In genomic region chr20:31608256-31608980, GRCh38 we compare ENCODE assay signal across 1 cellular context.
TF ChIP-seq lines count a peak whose summit lies in the region.

No MANE protein-coding gene starts in this region.

TF ChIP-seq in K562, 482 proteins besides CTCF, POLR2A, EP300 and RAD21 (continued from another document and continues in another):
- TF ChIP-seq CBFA2T3 (IDR thresholded peaks at IDR 0.05), result peak; percentile 69
- TF ChIP-seq, protein P1, sequence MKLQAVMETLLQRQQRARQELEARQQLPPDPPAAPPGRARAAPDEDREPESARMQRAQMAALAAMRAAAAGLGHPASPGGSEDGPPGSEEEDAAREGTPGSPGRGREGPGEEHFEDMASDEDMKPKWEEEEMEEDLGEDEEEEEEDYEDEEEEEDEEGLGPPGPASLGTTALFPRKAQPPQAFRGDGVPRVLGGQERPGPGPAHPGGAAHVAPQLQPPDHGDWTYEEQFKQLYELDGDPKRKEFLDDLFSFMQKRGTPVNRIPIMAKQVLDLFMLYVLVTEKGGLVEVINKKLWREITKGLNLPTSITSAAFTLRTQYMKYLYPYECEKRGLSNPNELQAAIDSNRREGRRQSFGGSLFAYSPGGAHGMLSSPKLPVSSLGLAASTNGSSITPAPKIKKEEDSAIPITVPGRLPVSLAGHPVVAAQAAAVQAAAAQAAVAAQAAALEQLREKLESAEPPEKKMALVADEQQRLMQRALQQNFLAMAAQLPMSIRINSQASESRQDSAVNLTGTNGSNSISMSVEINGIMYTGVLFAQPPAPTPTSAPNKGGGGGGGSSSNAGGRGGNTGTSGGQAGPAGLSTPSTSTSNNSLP (IDR thresholded peaks at IDR 0.05; ENCODE audit: borderline replicate concordance, low read depth, low read length), result no peak
- no peak for TF ChIP-seq ZC3H4 (CRISPR knock-in tag; IDR thresholded peaks at IDR 0.05; ENCODE audit: borderline replicate concordance)
- TF ChIP-seq MBD2 (IDR thresholded peaks at IDR 0.05; ENCODE audit: borderline replicate concordance, low read depth), result peak; percentile 21; the same call in 1 of the 2 replicates
- no peak for TF ChIP-seq HNRNPL (IDR thresholded peaks at IDR 0.05; ENCODE audit: low read depth, low read length)
- no peak for TF ChIP-seq SMAD2 (IDR thresholded peaks at IDR 0.05; ENCODE audit: low read depth, low read length)
- no peak for TF ChIP-seq SNIP1 (IDR thresholded peaks at IDR 0.05; ENCODE audit: low read depth)
- no peak for TF ChIP-seq CHD4 (IDR thresholded peaks at IDR 0.05; ENCODE audit: insufficient read depth, insufficient replicate concordance, low read depth, low read length, poor library complexity, severe bottlenecking)
- TF ChIP-seq TCF3 (CRISPR knock-in tag; IDR thresholded peaks at IDR 0.05), result peak; percentile 41; the same call in 1 of the 2 replicates
- no peak for TF ChIP-seq NFRKB (IDR thresholded peaks at IDR 0.05; ENCODE audit: low read depth)
- no peak for TF ChIP-seq DIDO1 (tag; IDR thresholded peaks at IDR 0.05; ENCODE audit: low read depth)
- TF ChIP-seq KDM4B (IDR thresholded peaks at IDR 0.05; ENCODE audit: borderline replicate concordance in 2 of 2, low read depth in 1 of 2), result no peak; a peak in 1 of 4 replicates
- TF ChIP-seq NCOA1 (IDR thresholded peaks at IDR 0.05; ENCODE audit: low read depth), result no peak
- peak; percentile 32; the same call in 1 of the 2 replicates for TF ChIP-seq JUND (IDR thresholded peaks at IDR 0.05; ENCODE audit: borderline replicate concordance, low read depth, low read length)
- TF ChIP-seq JUND (tag; IDR thresholded peaks at IDR 0.05; ENCODE audit: borderline replicate concordance, low read depth, low read length), result no peak; the same call in 2 of the 3 replicates
- peak; percentile 68; the same call in 1 of the 2 replicates for TF ChIP-seq ZFX (CRISPR knock-in tag; IDR thresholded peaks at IDR 0.05)
- no peak for TF ChIP-seq MITF (IDR thresholded peaks at IDR 0.05)
- TF ChIP-seq ZNF830 (CRISPR knock-in tag; IDR thresholded peaks at IDR 0.05), result no peak
- TF ChIP-seq HIVEP1 (CRISPR knock-in tag; IDR thresholded peaks at IDR 0.05), result no peak
- no peak for TF ChIP-seq NFXL1 (CRISPR knock-in tag; IDR thresholded peaks at IDR 0.05)
- no peak for TF ChIP-seq ZNF277 (CRISPR knock-in tag; IDR thresholded peaks at IDR 0.05; ENCODE audit: borderline replicate concordance)
- no peak for TF ChIP-seq CGGBP1 (CRISPR knock-in tag; IDR thresholded peaks at IDR 0.05)
- 0 out of 2 replicates have a peak, but pooled peaks have one; percentile 48 for TF ChIP-seq BCOR (IDR thresholded peaks at IDR 0.05)
- TF ChIP-seq BDP1 (IDR thresholded peaks at IDR 0.05; ENCODE audit: insufficient read depth, insufficient read length), result no peak
- TF ChIP-seq ZNF561 (CRISPR knock-in tag; conservative IDR thresholded peaks at IDR 0.05), result no peak
- TF ChIP-seq NBN (IDR thresholded peaks at IDR 0.05; ENCODE audit: low read depth), result no peak
- peak; percentile 40; the same call in 1 of the 2 replicates for TF ChIP-seq L3MBTL2 (IDR thresholded peaks at IDR 0.05)
- no peak; the same call in 1 of the 2 replicates for TF ChIP-seq CREB3 (tag; conservative IDR thresholded peaks at IDR 0.05; ENCODE audit: low read depth)
- no peak for TF ChIP-seq RBM14 (IDR thresholded peaks at IDR 0.05; ENCODE audit: borderline replicate concordance, insufficient read depth, low read depth, low read length)
- no peak for TF ChIP-seq ZNF644 (tag; IDR thresholded peaks at IDR 0.05; ENCODE audit: low read depth)
- TF ChIP-seq, protein P2, sequence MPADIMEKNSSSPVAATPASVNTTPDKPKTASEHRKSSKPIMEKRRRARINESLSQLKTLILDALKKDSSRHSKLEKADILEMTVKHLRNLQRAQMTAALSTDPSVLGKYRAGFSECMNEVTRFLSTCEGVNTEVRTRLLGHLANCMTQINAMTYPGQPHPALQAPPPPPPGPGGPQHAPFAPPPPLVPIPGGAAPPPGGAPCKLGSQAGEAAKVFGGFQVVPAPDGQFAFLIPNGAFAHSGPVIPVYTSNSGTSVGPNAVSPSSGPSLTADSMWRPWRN (IDR thresholded peaks at IDR 0.05; ENCODE audit: low read depth), result no peak
- no peak for TF ChIP-seq CREB3L1 (IDR thresholded peaks at IDR 0.05; ENCODE audit: borderline replicate concordance, low read depth)
- TF ChIP-seq ZBTB17 (CRISPR knock-in tag; IDR thresholded peaks at IDR 0.05), result no peak
- peak; percentile 80 for TF ChIP-seq FIP1L1 (IDR thresholded peaks at IDR 0.05; ENCODE audit: low read depth, low read length, poor library complexity, severe bottlenecking)
- TF ChIP-seq ZSCAN29 (IDR thresholded peaks at IDR 0.05), result no peak
- TF ChIP-seq NR2F6 (CRISPR knock-in tag; IDR thresholded peaks at IDR 0.05), result no peak
- TF ChIP-seq HEY1 (CRISPR knock-in tag; IDR thresholded peaks at IDR 0.05; ENCODE audit: borderline replicate concordance), result no peak
- no peak; the same call in 1 of the 2 replicates for TF ChIP-seq SMARCA4 (IDR thresholded peaks at IDR 0.05)
- no peak for TF ChIP-seq ZKSCAN3 (CRISPR knock-in tag; IDR thresholded peaks at IDR 0.05)
- no peak for TF ChIP-seq PHB2 (IDR thresholded peaks at IDR 0.05; ENCODE audit: low read depth)
- no peak for TF ChIP-seq ZNF282 (CRISPR knock-in tag; IDR thresholded peaks at IDR 0.05)
- no peak for TF ChIP-seq RBM25 (IDR thresholded peaks at IDR 0.05; ENCODE audit: low read depth, low read length, severe bottlenecking)
- no peak for TF ChIP-seq MCM2 (IDR thresholded peaks at IDR 0.05; ENCODE audit: low read depth)
- TF ChIP-seq ZFP36 (IDR thresholded peaks at IDR 0.05; ENCODE audit: low read depth, low read length, partially characterized antibody), result no peak
- no peak for TF ChIP-seq PRMT5 (CRISPR knock-in tag; IDR thresholded peaks at IDR 0.05)
- peak; percentile 43 for TF ChIP-seq ESRRA (IDR thresholded peaks at IDR 0.05; ENCODE audit: borderline replicate concordance, low read depth)
- TF ChIP-seq EHMT2 (IDR thresholded peaks at IDR 0.05), result no peak
- TF ChIP-seq ZNF384 (IDR thresholded peaks at IDR 0.05; ENCODE audit: low read depth, low read length), result no peak
- TF ChIP-seq ZNF175 (CRISPR knock-in tag; IDR thresholded peaks at IDR 0.05; ENCODE audit: low read depth), result no peak
- TF ChIP-seq CREM (IDR thresholded peaks at IDR 0.05; ENCODE audit: low read depth), result peak; percentile 42; the same call in 1 of the 2 replicates
- TF ChIP-seq KDM1A (IDR thresholded peaks at IDR 0.05), result no peak; a peak in 1 of 4 replicates
- TF ChIP-seq CREB5 (CRISPR knock-in tag; IDR thresholded peaks at IDR 0.05), result no peak
- TF ChIP-seq U2AF1 (optimal IDR thresholded peaks at IDR 0.05; ENCODE audit: low read depth, low read length), result no peak
- peak in 1 of 2 experiments; percentile 49; a peak in 2 of 4 replicates for TF ChIP-seq SRF (CRISPR knock-in tag; IDR thresholded peaks at IDR 0.05)
- TF ChIP-seq, protein P3, sequence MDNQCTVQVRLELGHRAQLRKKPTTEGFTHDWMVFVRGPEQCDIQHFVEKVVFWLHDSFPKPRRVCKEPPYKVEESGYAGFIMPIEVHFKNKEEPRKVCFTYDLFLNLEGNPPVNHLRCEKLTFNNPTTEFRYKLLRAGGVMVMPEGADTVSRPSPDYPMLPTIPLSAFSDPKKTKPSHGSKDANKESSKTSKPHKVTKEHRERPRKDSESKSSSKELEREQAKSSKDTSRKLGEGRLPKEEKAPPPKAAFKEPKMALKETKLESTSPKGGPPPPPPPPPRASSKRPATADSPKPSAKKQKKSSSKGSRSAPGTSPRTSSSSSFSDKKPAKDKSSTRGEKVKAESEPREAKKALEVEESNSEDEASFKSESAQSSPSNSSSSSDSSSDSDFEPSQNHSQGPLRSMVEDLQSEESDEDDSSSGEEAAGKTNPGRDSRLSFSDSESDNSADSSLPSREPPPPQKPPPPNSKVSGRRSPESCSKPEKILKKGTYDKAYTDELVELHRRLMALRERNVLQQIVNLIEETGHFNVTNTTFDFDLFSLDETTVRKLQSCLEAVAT (IDR thresholded peaks at IDR 0.05), result no peak
- TF ChIP-seq CTBP1 (IDR thresholded peaks at IDR 0.05; ENCODE audit: borderline replicate concordance), result peak; percentile 95
- TF ChIP-seq JUN (IDR thresholded peaks at IDR 0.05; ENCODE audit: borderline replicate concordance, low read depth, low read length), result no peak
- TF ChIP-seq JUN (CRISPR knock-in tag; IDR thresholded peaks at IDR 0.05; ENCODE audit: borderline replicate concordance), result no peak
- no peak for TF ChIP-seq ZNF699 (CRISPR knock-in tag; IDR thresholded peaks at IDR 0.05; ENCODE audit: insufficient replicate concordance)
- TF ChIP-seq PHTF2 (CRISPR knock-in tag; IDR thresholded peaks at IDR 0.05), result no peak
- no peak for TF ChIP-seq MEF2D (tag; conservative IDR thresholded peaks at IDR 0.05; ENCODE audit: low read depth)
- no peak for TF ChIP-seq MAFF (IDR thresholded peaks at IDR 0.05; ENCODE audit: low read length)
- TF ChIP-seq, protein P4, sequence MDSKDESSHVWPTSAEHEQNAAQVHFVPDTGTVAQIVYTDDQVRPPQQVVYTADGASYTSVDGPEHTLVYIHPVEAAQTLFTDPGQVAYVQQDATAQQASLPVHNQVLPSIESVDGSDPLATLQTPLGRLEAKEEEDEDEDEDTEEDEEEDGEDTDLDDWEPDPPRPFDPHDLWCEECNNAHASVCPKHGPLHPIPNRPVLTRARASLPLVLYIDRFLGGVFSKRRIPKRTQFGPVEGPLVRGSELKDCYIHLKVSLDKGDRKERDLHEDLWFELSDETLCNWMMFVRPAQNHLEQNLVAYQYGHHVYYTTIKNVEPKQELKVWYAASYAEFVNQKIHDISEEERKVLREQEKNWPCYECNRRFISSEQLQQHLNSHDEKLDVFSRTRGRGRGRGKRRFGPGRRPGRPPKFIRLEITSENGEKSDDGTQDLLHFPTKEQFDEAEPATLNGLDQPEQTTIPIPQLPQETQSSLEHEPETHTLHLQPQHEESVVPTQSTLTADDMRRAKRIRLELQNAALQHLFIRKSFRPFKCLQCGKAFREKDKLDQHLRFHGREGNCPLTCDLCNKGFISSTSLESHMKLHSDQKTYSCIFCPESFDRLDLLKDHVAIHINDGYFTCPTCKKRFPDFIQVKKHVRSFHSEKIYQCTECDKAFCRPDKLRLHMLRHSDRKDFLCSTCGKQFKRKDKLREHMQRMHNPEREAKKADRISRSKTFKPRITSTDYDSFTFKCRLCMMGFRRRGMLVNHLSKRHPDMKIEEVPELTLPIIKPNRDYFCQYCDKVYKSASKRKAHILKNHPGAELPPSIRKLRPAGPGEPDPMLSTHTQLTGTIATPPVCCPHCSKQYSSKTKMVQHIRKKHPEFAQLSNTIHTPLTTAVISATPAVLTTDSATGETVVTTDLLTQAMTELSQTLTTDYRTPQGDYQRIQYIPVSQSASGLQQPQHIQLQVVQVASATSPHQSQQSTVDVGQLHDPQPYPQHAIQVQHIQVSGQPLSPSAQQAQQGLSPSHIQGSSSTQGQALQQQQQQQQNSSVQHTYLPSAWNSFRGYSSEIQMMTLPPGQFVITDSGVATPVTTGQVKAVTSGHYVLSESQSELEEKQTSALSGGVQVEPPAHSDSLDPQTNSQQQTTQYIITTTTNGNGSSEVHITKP (IDR thresholded peaks at IDR 0.05; ENCODE audit: partially characterized antibody), result no peak
